ENCODE assay signal across 8 cellular contexts in genomic region chr22:39215430-39216142, GRCh38. TPM values are rescaled to one million over a fixed set of nuclear protein-coding genes. Genes with fewer than 3 reads are reported as not detected.
A peak's percentile ranks its signal among the peaks of the same experiment; 100 is the strongest.
DNase-seq lines count a peak whose midpoint lies in the region; ATAC-seq and TF ChIP-seq lines count a peak whose summit lies in the region.

No MANE protein-coding gene starts in this region.

- H3K27me3 Mint-ChIP-seq in WTC11 (ENCODE audit: low read depth), result no peaks in the 10 kb centered on the region

- CTCF ChIA-PET in A673 (lab: Charles Lee), result interaction anchor here (0.7 kb wide), 5 partner anchors 91 to 590 kb away, joined by 3 to 6 read pairs (median 4); no protein-coding TSS in a partner anchor
- CTCF ChIA-PET in WTC11 (lab: Charles Lee), result interaction anchor here (0.5 to 3.5 kb wide), 43 partner anchors 10 to 1826 kb away, joined by 3 to 43 read pairs (median 6); no protein-coding TSS in a partner anchor

- H3K9me3 ChIP-seq in A673 (ENCODE audit: low read depth, low read length, poor library complexity, severe bottlenecking) (no peaks in the 10 kb centered on the region), left ventricle myocardium inferior (replicated peaks) (no peaks in the 10 kb centered on the region)

- no peak overlapping the region for H3K27ac ChIP-seq in A673 (ENCODE audit: low read depth, low read length, poor library complexity, severe bottlenecking)
- H3K27ac ChIP-seq in left ventricle myocardium inferior (replicated peaks), result no peak overlapping the region

- no TSS peak for BruUV-seq in A673 (replicated peaks; lab: Mats Ljungman, UMichigan)

- H3K4me1 ChIP-seq in A673 (ENCODE audit: insufficient read depth, low read length, poor library complexity, severe bottlenecking) (no peaks in the 10 kb centered on the region), left ventricle myocardium inferior (peaks cover 5% of the 10 kb centered on the region)

- H3K27me3 ChIP-seq in A673 (replicated peaks; ENCODE audit: insufficient read depth, low read depth, low read length, poor library complexity), result no peaks in the 10 kb centered on the region
- no peaks in the 10 kb centered on the region for H3K27me3 ChIP-seq in left ventricle myocardium inferior (ENCODE audit: low read depth)

- peaks cover 43% of the 10 kb centered on the region for H3K4me1 Mint-ChIP-seq in WTC11

- peak; percentile 22 for ATAC-seq in WTC11

- POLR2A ChIA-PET in A673 (lab: Charles Lee; ENCODE audit: low non-redundant PET) (no interaction called here), WTC11 (lab: Charles Lee) (interaction anchor here (0.7 to 4.0 kb wide), 14 partner anchors 10 to 136 kb away, joined by 3 to 45 read pairs (median 6); partner anchors contain the start of genes PDGFB and RPL3)

- intact Hi-C loops in A673 (cut with micrococcal nuclease; ENCODE audit: unreplicated experiment), result no loop called here
- intact Hi-C loops in left ventricle myocardium inferior (cut with micrococcal nuclease), result no loop called here

- peak overlapping the region; percentile 99 for H3K27ac Mint-ChIP-seq in WTC11

- H3K4me3 ChIP-seq in A673 (ENCODE audit: low read depth, low read length, poor library complexity, severe bottlenecking), result no peak overlapping the region
- H3K4me3 ChIP-seq in GM12875 (ENCODE audit: low read depth, low read length), result no peak overlapping the region
- H3K4me3 ChIP-seq in left ventricle myocardium inferior, result no peak overlapping the region

- DNase-seq in A673 (ENCODE audit: low spot score) (no peak), WTC11 (ENCODE audit: low spot score) (peak; percentile 58), left ventricle myocardium inferior (no peak), NCI-H226 (no peak), Ammon's horn (ENCODE audit: low spot score) (no peak), NCI-H2227 treated with DMSO at 0.1 percent for 48 hours (lab: John Stamatoyannopoulos, UW) (no peak), NCI-H1092 treated with DMSO at 0.1 percent for 48 hours (lab: John Stamatoyannopoulos, UW) (no peak)

- H3K36me3 ChIP-seq in A673 (ENCODE audit: insufficient read depth, low read length, poor library complexity, severe bottlenecking) (no peaks in the 10 kb centered on the region), left ventricle myocardium inferior (peaks cover 4% of the 10 kb centered on the region)

- peaks cover 24% of the 10 kb centered on the region for H3K9me3 Mint-ChIP-seq in WTC11

- peaks cover 7% of the 10 kb centered on the region for H3K36me3 Mint-ChIP-seq in WTC11

- H3K4me3 Mint-ChIP-seq in WTC11, result no peak overlapping the region

- peak; percentile 55 for TF ChIP-seq CTCF in A673 (conservative IDR thresholded peaks at IDR 0.05; ENCODE audit: low read depth, low read length)
- TF ChIP-seq CTCF in GM12875 (IDR thresholded peaks at IDR 0.05; ENCODE audit: borderline replicate concordance, insufficient read depth, low read depth, low read length), result peak; percentile 60
- TF ChIP-seq CTCF in WTC11 (IDR thresholded peaks at IDR 0.05), result 0 out of 2 replicates have a peak, but pooled peaks have one; percentile 23
- peak; percentile 56 for TF ChIP-seq CTCF in left ventricle myocardium inferior (IDR thresholded peaks at IDR 0.05; ENCODE audit: borderline replicate concordance)

TF ChIP-seq in WTC11, 78 proteins besides CTCF, POLR2A, EP300 and RAD21:
- TF ChIP-seq ZNF232 (CRISPR knock-in tag; IDR thresholded peaks at IDR 0.05) (no peak), SP1 (CRISPR knock-in tag; conservative IDR thresholded peaks at IDR 0.05) (0 out of 2 replicates have a peak, but pooled peaks have one; percentile 34), JAZF1 (CRISPR knock-in tag; IDR thresholded peaks at IDR 0.05) (no peak), NFE2L1 (CRISPR knock-in tag; IDR thresholded peaks at IDR 0.05) (0 out of 2 replicates have a peak, but pooled peaks have one; percentile 30), RORB (CRISPR knock-in tag; IDR thresholded peaks at IDR 0.05) (no peak), FOXP1 (CRISPR knock-in tag; IDR thresholded peaks at IDR 0.05; ENCODE audit: borderline replicate concordance) (0 out of 2 replicates have a peak, but pooled peaks have one; percentile 65), TCF7 (CRISPR knock-in tag; IDR thresholded peaks at IDR 0.05; ENCODE audit: low read depth) (no peak), ATF1 (CRISPR knock-in tag; IDR thresholded peaks at IDR 0.05) (no peak)

RNA-seq across cellular contexts. Expression of gene PDGFB, which starts 29.2 kb away (rescaled TPM):
- total RNA-seq in A673 (2021) (0.09 and 0.13 TPM in 2 replicates), WTC11 (2021) (6.8 to 9.2 TPM (median 7.7 TPM) in 3 replicates), left ventricle myocardium inferior (17.2 TPM)
